In genomic region chr20:51639206-51639832, GRCh38 we compare ENCODE assay signal across 8 cellular contexts.
DNase-seq lines count a peak whose midpoint lies in the region; ATAC-seq and TF ChIP-seq lines count a peak whose summit lies in the region.

No MANE protein-coding gene starts in this region.

- no peak for TF ChIP-seq POLR2A in prostate gland (IDR thresholded peaks at IDR 0.05)

- H3K27ac ChIP-seq in prostate gland: no peak overlapping the region

- no peak overlapping the region for H3K4me3 ChIP-seq in prostate gland

- H3K9me3 ChIP-seq in prostate gland: no peaks in the 10 kb centered on the region

- H3K36me3 ChIP-seq in prostate gland: no peaks in the 10 kb centered on the region

- 32% methylated on average over 12 of the region's 12 CpGs for WGBS in prostate gland

- no peaks in the 10 kb centered on the region for H3K27me3 ChIP-seq in prostate gland (replicated peaks; ENCODE audit: insufficient read depth)

- intact Hi-C loops in Right ventricle myocardium inferior (cut with DNase I): loop anchor here (1.0 kb wide), 1 partner anchor 444 kb away; no protein-coding TSS in a partner anchor
- intact Hi-C loops in prostate gland (cut with DNase I): loop anchor here (5.0 to 10.0 kb wide), 2 partner anchors 443 to 515 kb away; no protein-coding TSS in a partner anchor

- H3K4me1 ChIP-seq in prostate gland (replicated peaks): no peaks in the 10 kb centered on the region

- DNase-seq in Daoy (ENCODE audit: low read depth) (peak; percentile 76), HT-29 (ENCODE audit: low spot score) (peak; percentile 95), RPMI8226 (peak; percentile 49), Right ventricle myocardium inferior (ENCODE audit: missing footprints) (no peak), prostate gland (ENCODE audit: low spot score) (peak; percentile 69)
- DNase-seq in activated naive CD4-positive, alpha-beta T cell treated with Interleukin-2 at 50 U/mL for 16 hours: peak; percentile 73

- peak; percentile 66 to 86 (median 74) for TF ChIP-seq CTCF in prostate gland (IDR thresholded peaks at IDR 0.05)

- ATAC-seq in Right ventricle myocardium inferior (peak; percentile 75), HG02938 (IDR thresholded peaks at IDR 0.05; ENCODE audit: unreplicated experiment) (no peak), GM21515 (IDR thresholded peaks at IDR 0.05; ENCODE audit: unreplicated experiment) (no peak)
